ENCODE assay signal across 8 cellular contexts in the genomic region with DNA sequence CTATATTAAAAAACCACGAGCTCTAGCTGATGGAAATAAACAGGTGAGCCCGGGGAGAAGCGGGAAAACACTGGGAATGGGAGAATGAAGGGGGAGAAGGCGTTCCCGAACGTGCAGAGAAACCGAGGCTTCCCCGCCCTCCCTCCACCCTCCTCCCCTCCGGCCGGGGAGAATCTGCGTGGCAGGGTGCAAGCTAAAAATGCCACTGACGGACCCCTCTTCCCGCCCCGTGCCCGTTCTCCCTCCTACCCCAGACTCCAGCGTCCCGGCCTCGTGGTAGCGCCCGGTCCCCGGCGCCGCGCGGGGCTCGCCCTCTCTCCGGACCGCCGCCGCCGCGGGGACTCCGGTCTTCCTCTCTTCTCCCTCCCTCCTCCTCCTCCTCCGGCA.
DNase-seq lines count a peak whose midpoint lies in the region; ATAC-seq, FAIRE-seq and TF ChIP-seq lines count a peak whose summit lies in the region.

No MANE protein-coding gene starts in this region.

- H3K79me2 ChIP-seq in KMS-11 (ENCODE audit: insufficient read depth, low read depth): no peaks in the 10 kb centered on the region

- peak overlapping the region; percentile 93 for H3K4me2 ChIP-seq in KMS-11

- no peaks in the 10 kb centered on the region for H4K20me1 ChIP-seq in KMS-11 (ENCODE audit: insufficient read depth)

- TF ChIP-seq CTCF in KMS-11 (conservative IDR thresholded peaks at IDR 0.05; ENCODE audit: low read depth, low read length): no peak
- no peak for TF ChIP-seq CTCF in mucosa of descending colon (IDR thresholded peaks at IDR 0.05)

- H3K4me3 ChIP-seq in KMS-11 (IDR thresholded peaks at IDR 0.05; ENCODE audit: insufficient read depth, low read depth, low read length) (no peak overlapping the region), mucosa of descending colon (peak overlapping the region; percentile 68)

- ATAC-seq in GM18909 (IDR thresholded peaks at IDR 0.05; ENCODE audit: poor library complexity, unreplicated experiment): peak; percentile 3
- ATAC-seq in mucosa of descending colon: peak; percentile 6
- no peak for ATAC-seq in HG02870 (IDR thresholded peaks at IDR 0.05; ENCODE audit: unreplicated experiment)
- no peak for ATAC-seq in GM21390 (IDR thresholded peaks at IDR 0.05; ENCODE audit: unreplicated experiment)

- no peaks in the 10 kb centered on the region for H3K9me3 ChIP-seq in mucosa of descending colon

- H3K27me3 ChIP-seq in KMS-11 (ENCODE audit: insufficient read depth, low read depth): no peaks in the 10 kb centered on the region

- peak overlapping the region; percentile 97 for H2AFZ ChIP-seq in KMS-11 (ENCODE audit: low read depth)

- intact Hi-C loops in mucosa of descending colon (cut with DNase I, micrococcal nuclease): no loop called here

- H3K4me1 ChIP-seq in KMS-11 (ENCODE audit: low read depth, poor library complexity, severe bottlenecking) (no peaks in the 10 kb centered on the region), mucosa of descending colon (ENCODE audit: low read depth) (no peaks in the 10 kb centered on the region)

- DNase-seq in caudate nucleus (lab: John Stamatoyannopoulos, UW) (peak in 5 of 61 donors; percentile 39 to 76 (median 55)), mucosa of descending colon (no peak), GM03348 (ENCODE audit: low spot score) (no peak), frontal cortex (ENCODE audit: low spot score in 2 of 2) (no peak)

- H3K36me3 ChIP-seq in KMS-11 (ENCODE audit: insufficient read depth): no peaks in the 10 kb centered on the region
- no peaks in the 10 kb centered on the region for H3K36me3 ChIP-seq in mucosa of descending colon (ENCODE audit: low read depth)

- no peak for FAIRE-seq in frontal cortex (lab: Jason Lieb, UNC)

- H3K27ac ChIP-seq in KMS-11 (peak overlapping the region; percentile 33), caudate nucleus (ENCODE audit: low read depth, low read length) (peak overlapping the region; percentile 99)

- H3K9ac ChIP-seq in KMS-11: peak overlapping the region; percentile 83

Comparison
In these comparisons a context has a peak if more than half of its experiments do, and no peak if none do; other contexts are left out.
1. ATAC-seq: peak in GM18909 (single experiment) and mucosa of descending colon (single experiment); none in HG02870 (single experiment) and GM21390 (single experiment).